ENCODE assay signal across 8 cellular contexts in genomic region chr6:15248451-15249370, GRCh38. TPM values are rescaled to one million over a fixed set of nuclear protein-coding genes. Genes with fewer than 3 reads are reported as not detected.
DNase-seq lines count a peak whose midpoint lies in the region; TF ChIP-seq lines count a peak whose summit lies in the region.

No MANE protein-coding gene starts in this region.

- no peaks in the 10 kb centered on the region for H3K9me2 ChIP-seq in MM.1S (replicated peaks; ENCODE audit: insufficient read depth, low read length)

- H3K9me3 ChIP-seq in MM.1S (replicated peaks; ENCODE audit: insufficient read depth, low read length): no peaks in the 10 kb centered on the region

- no peaks in the 10 kb centered on the region for H3K9me3 Mint-ChIP-seq in neural crest cell
- H3K9me3 Mint-ChIP-seq in stimulated activated naive CD8-positive, alpha-beta T cell treated with anti-CD3 and anti-CD28 coated beads, Interleukin-15, Interleukin-2, amounts not matched to agents 100 ng/mL and 50 ng/mL, for 24 hours: no peaks in the 10 kb centered on the region

- no peak for TF ChIP-seq CTCF in MM.1S (IDR thresholded peaks at IDR 0.05; ENCODE audit: low read length)
- peak; percentile 34 for TF ChIP-seq CTCF in fibroblast of villous mesenchyme (IDR thresholded peaks at IDR 0.05; ENCODE audit: insufficient read depth, low read depth, low read length)
- TF ChIP-seq CTCF in neural crest cell (conservative IDR thresholded peaks at IDR 0.05): no peak

- peaks cover 17% of the 10 kb centered on the region for H3F3A ChIP-seq in MM.1S (ENCODE audit: insufficient read depth, low read length)

- peak overlapping the region; percentile 63 for H3K9ac ChIP-seq in MM.1S (ENCODE audit: low read length)

- H3K27ac ChIP-seq in MM.1S (ENCODE audit: low read length): peak overlapping the region; percentile 82; the same call in 1 of the 2 replicates

- peaks cover 50% of the 10 kb centered on the region for H3K4me1 Mint-ChIP-seq in neural crest cell
- H3K4me1 Mint-ChIP-seq in stimulated activated naive CD8-positive, alpha-beta T cell treated with anti-CD3 and anti-CD28 coated beads, Interleukin-15, Interleukin-2, amounts not matched to agents 100 ng/mL and 50 ng/mL, for 24 hours (ENCODE audit: low read depth): peaks cover 58% of the 10 kb centered on the region

- H3K36me3 ChIP-seq in MM.1S (replicated peaks; ENCODE audit: insufficient read depth, low read length): peaks cover 1% of the 10 kb centered on the region; the same call in 1 of the 2 replicates

- H2AFZ ChIP-seq in MM.1S (ENCODE audit: low read length): peak overlapping the region; percentile 52

- peak overlapping the region; percentile 71 for H3K4me2 ChIP-seq in MM.1S (ENCODE audit: low read depth, low read length)

- no peaks in the 10 kb centered on the region for H3K27me3 ChIP-seq in MM.1S (replicated peaks; ENCODE audit: insufficient read depth, low read length)

- peak overlapping the region; percentile 89 for H3K27ac Mint-ChIP-seq in neural crest cell (ENCODE audit: unreplicated experiment)
- peak overlapping the region; percentile 97 for H3K27ac Mint-ChIP-seq in stimulated activated naive CD8-positive, alpha-beta T cell treated with anti-CD3 and anti-CD28 coated beads, Interleukin-15, Interleukin-2, amounts not matched to agents 100 ng/mL and 50 ng/mL, for 24 hours

- peaks cover 6% of the 10 kb centered on the region for H3K27me3 Mint-ChIP-seq in neural crest cell (ENCODE audit: low read depth)
- no peaks in the 10 kb centered on the region for H3K27me3 Mint-ChIP-seq in stimulated activated naive CD8-positive, alpha-beta T cell treated with anti-CD3 and anti-CD28 coated beads, Interleukin-15, Interleukin-2, amounts not matched to agents 100 ng/mL and 50 ng/mL, for 24 hours

- peak overlapping the region; percentile 98 for H3K4me3 Mint-ChIP-seq in neural crest cell
- H3K4me3 Mint-ChIP-seq in stimulated activated naive CD8-positive, alpha-beta T cell treated with anti-CD3 and anti-CD28 coated beads, Interleukin-15, Interleukin-2, amounts not matched to agents 100 ng/mL and 50 ng/mL, for 24 hours: peak overlapping the region; percentile 90

- peaks cover 70% of the 10 kb centered on the region for H3K79me2 ChIP-seq in MM.1S (ENCODE audit: low read length)

- no peaks in the 10 kb centered on the region for H4K20me1 ChIP-seq in MM.1S (ENCODE audit: insufficient read depth, low read length)

- DNase-seq in DMS153 (lab: John Stamatoyannopoulos, UW) (peak; percentile 89), H4 (ENCODE audit: low spot score) (peak; percentile 96), MM.1S (peak; percentile 96), SIG-M5 (lab: John Stamatoyannopoulos, UW) (peak; percentile 26), activated gamma-delta T cell treated with Interleukin-2 at 50 U/mL for 16 hours (peak; percentile 92), fibroblast of villous mesenchyme (ENCODE audit: low read depth) (peak; percentile 98), neural crest cell (ENCODE audit: low read depth, low spot score) (peak; percentile 86)

- H3K4me1 ChIP-seq in MM.1S (ENCODE audit: low read length): peaks cover 16% of the 10 kb centered on the region

- no peaks in the 10 kb centered on the region for H3K36me3 Mint-ChIP-seq in neural crest cell (ENCODE audit: low read depth)
- H3K36me3 Mint-ChIP-seq in stimulated activated naive CD8-positive, alpha-beta T cell treated with anti-CD3 and anti-CD28 coated beads, Interleukin-15, Interleukin-2, amounts not matched to agents 100 ng/mL and 50 ng/mL, for 24 hours (ENCODE audit: low read depth): peaks cover 37% of the 10 kb centered on the region

- H3K4me3 ChIP-seq in MM.1S (ENCODE audit: low read length): peak overlapping the region; percentile 66
- peak overlapping the region; percentile 75 for H3K4me3 ChIP-seq in fibroblast of villous mesenchyme (ENCODE audit: low read depth, low read length)

RNA-seq across cellular contexts. Expression of gene JARID2, which starts 2.8 kb away (rescaled TPM):
- total RNA-seq in H4 (2014; rRNA removed; shearing (Covaris generic)): 4.9 and 6.0 TPM in 2 replicates
- total RNA-seq in fibroblast of villous mesenchyme (8.7 and 9.1 TPM in 2 replicates), neural crest cell (33.9 and 34.5 TPM in 2 replicates)

Comparison
In these comparisons a context has a peak if more than half of its experiments do, and no peak if none do; other contexts are left out.
1. Peak in every context shown above with its lines: DNase-seq, H3K4me3 ChIP-seq and H3K27ac ChIP-seq.
2. DNase-seq: peak in every context shown above with its lines; median percentile 98 in fibroblast of villous mesenchyme; 96 in H4; 96 in MM.1S; 92 in activated gamma-delta T cell treated with Interleukin-2 at 50 U/mL for 16 hours; 89 in DMS153; 86 in neural crest cell; 26 in SIG-M5.